In the genomic region with DNA sequence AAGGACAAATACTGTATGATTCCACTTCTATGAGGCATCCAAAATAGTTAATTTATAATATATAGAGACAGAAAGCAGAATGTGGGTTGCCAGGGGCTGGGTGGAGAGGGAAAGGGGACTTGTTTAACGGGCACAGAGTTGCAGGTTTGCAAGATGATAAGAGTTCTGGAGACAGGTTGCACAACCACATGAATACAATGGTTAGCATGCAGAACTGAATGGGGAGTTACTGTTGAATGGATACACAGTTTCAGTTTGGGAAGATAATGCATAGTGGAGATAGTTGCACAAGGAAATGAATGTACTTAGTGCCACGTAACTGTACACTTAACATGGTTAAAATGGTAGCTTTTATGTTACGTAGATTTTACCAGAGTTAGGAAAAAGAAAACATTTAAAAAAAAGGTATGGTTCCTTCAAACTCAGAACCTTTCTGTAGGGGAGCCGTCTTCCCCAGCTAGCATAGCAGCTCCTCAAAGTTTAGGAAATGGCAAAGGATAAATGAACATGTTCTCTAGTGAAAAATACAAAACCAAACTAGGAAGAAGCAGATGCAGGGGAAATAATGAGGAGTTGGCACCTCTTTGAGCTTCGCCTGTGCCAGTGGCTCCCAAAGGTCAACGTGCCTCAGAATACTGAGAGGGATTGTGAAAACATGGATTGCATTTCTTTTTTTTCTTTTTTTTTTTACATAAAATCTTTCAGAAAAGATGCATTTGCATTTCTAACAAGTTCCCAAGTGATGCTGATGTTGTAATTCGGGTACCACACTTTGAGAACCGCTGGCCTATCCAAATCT, we compare ENCODE assay signal across 31 cellular contexts.
"Had no signal": no experiment of that assay in that cellular context is flagged by ENCODE, and none has a peak within 500 bp of the region (broad histone marks: within the 10 kb centered on the region; RNA-seq: fewer than 3 reads in every experiment).

No MANE protein-coding gene starts in this region.

- H3K36me3 Mint-ChIP-seq: activated naive CD4-positive, alpha-beta T cell treated with anti-CD3 and anti-CD28 coated beads, Interleukin-2, amount 50 U/mL, for 24 hours; activated naive CD8-positive, alpha-beta T cell treated with anti-CD3 and anti-CD28 coated beads, Interleukin-2, amount 10 ng/mL, durations not matched to agents 7 days and 5 days; brain had no signal

- H3K4me1 Mint-ChIP-seq: activated CD4-positive, alpha-beta T cell treated with anti-CD3 and anti-CD28 coated beads, Interleukin-2, amount 10 ng/mL, durations not matched to agents 24 days and 14 days; activated naive CD4-positive, alpha-beta T cell treated with anti-CD3 and anti-CD28 coated beads, Interleukin-2, amount 50 U/mL, for 24 hours; activated naive CD8-positive, alpha-beta T cell treated with anti-CD3 and anti-CD28 coated beads, Interleukin-2, amount 10 ng/mL, durations not matched to agents 7 days and 5 days had no signal

- DNase-seq: activated CD4-positive, alpha-beta T cell treated with anti-CD3 and anti-CD28 coated beads for 1 hour; activated CD4-positive, alpha-beta T cell treated with anti-CD3 and anti-CD28 coated beads, Interleukin-2, amount 10 ng/mL, durations not matched to agents 24 days and 14 days; activated CD4-positive, alpha-beta T cell treated with anti-CD3 and anti-CD28 coated beads, Interleukin-2, amount 50 U/mL, for 48 hours; activated CD4-positive, CD25-positive, alpha-beta regulatory T cell; activated CD8-positive, alpha-beta T cell treated with anti-CD3 and anti-CD28 coated beads, Interleukin-2, amount 10 ng/mL, durations not matched to agents 7 days and 5 days; activated gamma-delta T cell; activated naive CD4-positive, alpha-beta T cell treated with Interleukin-2 at 50 U/mL for 16 hours; activated naive CD8-positive, alpha-beta T cell treated with anti-CD3 and anti-CD28 coated beads, Interleukin-2, amount 10 ng/mL, durations not matched to agents 7 days and 5 days; activated T-cell treated with anti-CD3 and anti-CD28 coated beads, Interleukin-2, amount 50 U/mL, for 24 hours; anterior cingulate cortex; caudate nucleus; cerebellar nuclear complex; Karpas-422; KBM-7; NCI-H1048; NCI-H1436 treated with DMSO at 0.1 percent for 48 hours; NCI-H187; NCI-H2029 treated with DMSO at 0.1 percent for 48 hours; NCI-H2107; NCI-H2171; NCI-H510A; NCI-H526; NCI-H748 treated with DMSO at 0.1 percent for 48 hours; NK-92 treated with Interleukin-12 subunit alpha and Interleukin-12 subunit beta, amount 100 ng/mL, for 24 hours; Right ventricle myocardium superior; T1000; WERI-Rb-1 had no signal

- H3K27ac Mint-ChIP-seq: activated CD4-positive, alpha-beta T cell treated with anti-CD3 and anti-CD28 coated beads, Interleukin-2, amount 10 ng/mL, durations not matched to agents 24 days and 14 days; activated CD8-positive, alpha-beta T cell treated with anti-CD3 and anti-CD28 coated beads, Interleukin-2, amount 10 ng/mL, durations not matched to agents 7 days and 5 days; activated naive CD4-positive, alpha-beta T cell treated with anti-CD3 and anti-CD28 coated beads, Interleukin-2, amount 50 U/mL, for 24 hours; activated naive CD8-positive, alpha-beta T cell treated with anti-CD3 and anti-CD28 coated beads, Interleukin-2, amount 10 ng/mL, durations not matched to agents 7 days and 5 days; activated T-cell treated with anti-CD3 and anti-CD28 coated beads, Interleukin-2, amount 50 U/mL, for 24 hours; activated T-helper 2 cell treated with anti-CD3 and anti-CD28 coated beads, Interferon-gamma antibody, Interleukin-2, Interleukin-4, amounts not matched to agents 10 μg/mL and 5 μg/mL and 100 μg/mL, durations not matched to agents 14 hours and 24 hours and 36 hours; brain had no signal

- H3K9me3 Mint-ChIP-seq: activated CD4-positive, alpha-beta T cell treated with anti-CD3 and anti-CD28 coated beads, Interleukin-2, amount 10 ng/mL, durations not matched to agents 24 days and 14 days; activated naive CD4-positive, alpha-beta T cell treated with anti-CD3 and anti-CD28 coated beads, Interleukin-2, amount 50 U/mL, for 24 hours; activated naive CD8-positive, alpha-beta T cell treated with anti-CD3 and anti-CD28 coated beads, Interleukin-2, amount 10 ng/mL, durations not matched to agents 7 days and 5 days; activated T-cell treated with anti-CD3 and anti-CD28 coated beads, Interleukin-2, amount 50 U/mL, for 24 hours; activated T-helper 2 cell treated with anti-CD3 and anti-CD28 coated beads, Interferon-gamma antibody, Interleukin-2, Interleukin-4, amounts not matched to agents 10 μg/mL and 5 μg/mL and 100 μg/mL, durations not matched to agents 14 hours and 24 hours and 36 hours had no signal

- H3K4me3 ChIP-seq: SK-N-MC had no signal

- H3K36me3 ChIP-seq: WERI-Rb-1 had no signal

- H3K4me3 Mint-ChIP-seq: activated CD4-positive, alpha-beta T cell treated with anti-CD3 and anti-CD28 coated beads, Interleukin-2, amount 10 ng/mL, durations not matched to agents 24 days and 14 days; activated CD8-positive, alpha-beta T cell treated with anti-CD3 and anti-CD28 coated beads, Interleukin-2, amount 10 ng/mL, durations not matched to agents 7 days and 5 days; activated naive CD4-positive, alpha-beta T cell treated with anti-CD3 and anti-CD28 coated beads, Interleukin-2, amount 50 U/mL, for 24 hours; activated naive CD8-positive, alpha-beta T cell treated with anti-CD3 and anti-CD28 coated beads, Interleukin-2, amount 10 ng/mL, durations not matched to agents 7 days and 5 days; activated T-cell treated with anti-CD3 and anti-CD28 coated beads, Interleukin-2, amount 50 U/mL, for 24 hours; brain had no signal

- H3K27ac ChIP-seq: SK-N-MC, WERI-Rb-1 had no signal
